In genomic region chr1:23403735-23404486, GRCh38 we compare ENCODE assay signal across 8 cellular contexts. TPM values are rescaled to one million over a fixed set of nuclear protein-coding genes. Genes with fewer than 3 reads are reported as not detected.
A peak's percentile ranks its signal among the peaks of the same experiment; 100 is the strongest.
DNase-seq lines count a peak whose midpoint lies in the region; ATAC-seq and FAIRE-seq lines count a peak whose summit lies in the region.

No MANE protein-coding gene starts in this region.

- no peaks in the 10 kb centered on the region for H3K36me3 ChIP-seq in CD8-positive, alpha-beta memory T cell (ENCODE audit: insufficient read depth, low read length)

- no peaks in the 10 kb centered on the region for H3K9me3 ChIP-seq in CD8-positive, alpha-beta memory T cell (ENCODE audit: low read length)

- H3K9me3 Mint-ChIP-seq in CD8-positive, alpha-beta memory T cell = no peaks in the 10 kb centered on the region

- H3K4me1 ChIP-seq in CD8-positive, alpha-beta memory T cell (ENCODE audit: insufficient read depth, low read length) = peaks cover 5% of the 10 kb centered on the region

- no peak for ATAC-seq in GM18517 (IDR thresholded peaks at IDR 0.05; ENCODE audit: unreplicated experiment)

- DNase-seq in CD8-positive, alpha-beta memory T cell = peak; percentile 56 to 85 (median 69)
- peak; percentile 91 for DNase-seq in HTR-8/SVneo (ENCODE audit: insufficient read length, low spot score)
- DNase-seq in NOMO-1 (lab: John Stamatoyannopoulos, UW; ENCODE audit: unreplicated experiment in 2 of 2) = peak; percentile 46 to 75
- DNase-seq in activated CD8-positive, alpha-beta memory T cell treated with anti-CD3 and anti-CD28 coated beads for 48 hours (ENCODE audit: low read depth in 2 of 3, low spot score in 2 of 3) = peak; percentile 52 to 86 (median 80)
- DNase-seq in mesenteric fat pad (ENCODE audit: low spot score) = peak; percentile 93
- peak; percentile 77 for DNase-seq in stimulated activated CD8-positive, alpha-beta memory T cell treated with anti-CD3 and anti-CD28 coated beads, Interleukin-15, amount 100 ng/mL, for 1 hour (ENCODE audit: low read depth)

- CTCF ChIA-PET in CD8-positive, alpha-beta memory T cell (lab: Charles Lee) = interaction anchor here (0.6 to 3.0 kb wide), 12 partner anchors 9 to 1174 kb away, joined by 3 to 11 read pairs (median 3); partner anchors contain the start of gene TCEA3

- H3K27me3 ChIP-seq in CD8-positive, alpha-beta memory T cell (ENCODE audit: insufficient read depth, low read length, poor library complexity, severe bottlenecking) = no peaks in the 10 kb centered on the region

- H3K4me1 Mint-ChIP-seq in CD8-positive, alpha-beta memory T cell = peaks cover 7 to 12% (median 12%) of the 10 kb centered on the region in 3 donors

- no peak overlapping the region for H3K4me3 ChIP-seq in CD8-positive, alpha-beta memory T cell (ENCODE audit: low read length)

- H3K27ac ChIP-seq in CD8-positive, alpha-beta memory T cell (ENCODE audit: low read depth, low read length) = no peak overlapping the region

- POLR2A ChIA-PET in CD8-positive, alpha-beta memory T cell (lab: Charles Lee) = no interaction called here

- no peaks in the 10 kb centered on the region for H3K27me3 Mint-ChIP-seq in CD8-positive, alpha-beta memory T cell

- peaks cover 0 to 2% (median 1%) of the 10 kb centered on the region in 3 donors for H3K36me3 Mint-ChIP-seq in CD8-positive, alpha-beta memory T cell

- H3K4me3 Mint-ChIP-seq in CD8-positive, alpha-beta memory T cell = no peak overlapping the region

- peak; percentile 86 for FAIRE-seq in HTR-8/SVneo (lab: Jason Lieb, UNC)
- FAIRE-seq in endometrium (lab: Jason Lieb, UNC) = peak; percentile 21

- no peak overlapping the region for H3K27ac Mint-ChIP-seq in CD8-positive, alpha-beta memory T cell

RNA-seq across cellular contexts. Expression of gene TCEA3, which starts 20.6 kb away (rescaled TPM):
- total RNA-seq in CD8-positive, alpha-beta memory T cell = 1 to 10 TPM; 1.4 to 1.7 TPM
- 11.1 TPM for polyA plus RNA-seq in CD8-positive, alpha-beta memory T cell
- 8.3 TPM for total RNA-seq in mesenteric fat pad

RNA-seq across cellular contexts. Expression of gene ZNF436, which starts 34.3 kb away (rescaled TPM):
- total RNA-seq in CD8-positive, alpha-beta memory T cell = 1 to 10 TPM; 5.9 to 6.4 TPM
- polyA plus RNA-seq in CD8-positive, alpha-beta memory T cell = 4.9 TPM
- 18.8 TPM for total RNA-seq in mesenteric fat pad

RNA-seq across cellular contexts. Expression of gene HNRNPR, which starts 59.8 kb away (rescaled TPM):
- 100 to 1,000 TPM; 199 to 201 TPM for total RNA-seq in CD8-positive, alpha-beta memory T cell
- 184 TPM for polyA plus RNA-seq in CD8-positive, alpha-beta memory T cell
- total RNA-seq in mesenteric fat pad = 111 TPM
